12 cellular contexts compared by ENCODE assay signal in the genomic region with DNA sequence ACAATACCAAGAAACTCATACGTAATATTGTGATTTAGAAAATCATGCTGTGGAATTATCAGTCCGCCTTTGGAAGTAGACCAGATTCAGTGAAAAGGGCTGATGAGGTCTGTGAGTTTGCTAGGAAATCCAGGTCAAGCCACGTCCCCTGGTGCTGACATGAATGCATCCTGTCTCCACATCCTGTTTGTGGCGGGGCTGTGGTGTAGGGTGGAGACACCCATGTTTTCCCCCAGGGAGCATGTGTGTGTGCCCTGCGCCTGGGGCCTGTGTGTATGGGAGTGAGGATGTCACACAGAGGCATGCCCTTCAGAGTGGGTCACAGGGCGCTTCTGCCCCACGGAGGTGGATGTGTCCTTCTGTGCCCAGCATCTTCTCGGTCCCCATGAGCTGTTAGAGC.
DNase-seq lines count a peak whose midpoint lies in the region; ATAC-seq and TF ChIP-seq lines count a peak whose summit lies in the region.
"Had no signal": no experiment of that assay in that cellular context is flagged by ENCODE, and none has a peak within 500 bp of the region (broad histone marks: within the 10 kb centered on the region; RNA-seq: fewer than 3 reads in every experiment).

No MANE protein-coding gene starts in this region.

- POLR2A ChIA-PET in activated CD4-positive, alpha-beta T cell treated with anti-CD3 and anti-CD28 coated beads, Interleukin-2, amount 10 ng/mL, durations not matched to agents 7 days and 5 days (lab: Charles Lee), result no interaction called here
- POLR2A ChIA-PET in activated CD4-positive, alpha-beta memory T cell treated with anti-CD3 and anti-CD28 coated beads for 36 hours (lab: Charles Lee), result no interaction called here

- no peaks in the 10 kb centered on the region for H3K9me3 Mint-ChIP-seq in activated CD4-positive, alpha-beta T cell treated with anti-CD3 and anti-CD28 coated beads, Interleukin-2, amount 10 ng/mL, durations not matched to agents 7 days and 5 days
- no peaks in the 10 kb centered on the region for H3K9me3 Mint-ChIP-seq in activated CD4-positive, alpha-beta memory T cell treated with anti-CD3 and anti-CD28 coated beads for 36 hours
- H3K9me3 Mint-ChIP-seq: naive thymus-derived CD4-positive, alpha-beta T cell had no signal

- H3K27me3 ChIP-seq in parathyroid adenoma (ENCODE audit: control insufficient read depth, insufficient read depth, low read length), result no peaks in the 10 kb centered on the region

- no peak overlapping the region for H3K9ac ChIP-seq in parathyroid adenoma

- peak; percentile 72 for DNase-seq in activated CD4-positive, alpha-beta T cell treated with anti-CD3 and anti-CD28 coated beads, Interleukin-2, amount 10 ng/mL, durations not matched to agents 7 days and 5 days
- no peak for DNase-seq in activated CD4-positive, alpha-beta T cell treated with anti-CD3 and anti-CD28 coated beads for 4 hours
- peak; percentile 73 for DNase-seq in activated CD4-positive, alpha-beta memory T cell treated with anti-CD3 and anti-CD28 coated beads for 36 hours
- no peak for DNase-seq in NCI-H1694 treated with DMSO at 0.1 percent for 48 hours (lab: John Stamatoyannopoulos, UW)
- DNase-seq in mucosa of descending colon, result no peak
- DNase-seq: NCI-H1048, T1000 had no signal

- peak overlapping the region; percentile 19 for H3K27ac ChIP-seq in parathyroid adenoma
- H3K27ac ChIP-seq: thoracic aorta had no signal

- H3K4me3 ChIP-seq in parathyroid adenoma (ENCODE audit: low read depth, low read length), result no peak overlapping the region
- no peak overlapping the region for H3K4me3 ChIP-seq in mucosa of descending colon
- H3K4me3 ChIP-seq: thoracic aorta had no signal

- ATAC-seq in HG02642 (IDR thresholded peaks at IDR 0.05; ENCODE audit: poor library complexity, unreplicated experiment) (peak; percentile 61), GM18858 (IDR thresholded peaks at IDR 0.05; ENCODE audit: unreplicated experiment) (no peak), mucosa of descending colon (no peak)
- ATAC-seq: naive thymus-derived CD4-positive, alpha-beta T cell had no signal

- intact Hi-C loops in activated CD4-positive, alpha-beta memory T cell treated with anti-CD3 and anti-CD28 coated beads for 36 hours (cut with micrococcal nuclease), result loop anchor here (1.0 kb wide), 1 partner anchor 10 kb away; no protein-coding TSS in a partner anchor
- intact Hi-C loops in mucosa of descending colon (cut with DNase I, micrococcal nuclease), result no loop called here

- H3K4me2 ChIP-seq in parathyroid adenoma (ENCODE audit: low read length), result no peak overlapping the region

- H3K27ac Mint-ChIP-seq in activated CD4-positive, alpha-beta T cell treated with anti-CD3 and anti-CD28 coated beads, Interleukin-2, amount 10 ng/mL, durations not matched to agents 7 days and 5 days, result peak overlapping the region; percentile 50
- no peak overlapping the region for H3K27ac Mint-ChIP-seq in activated CD4-positive, alpha-beta memory T cell treated with anti-CD3 and anti-CD28 coated beads for 36 hours

- H3K36me3 ChIP-seq in parathyroid adenoma (ENCODE audit: control insufficient read depth, insufficient read depth, low read length), result no peaks in the 10 kb centered on the region
- no peaks in the 10 kb centered on the region for H3K36me3 ChIP-seq in mucosa of descending colon (ENCODE audit: low read depth)
- H3K36me3 ChIP-seq: thoracic aorta had no signal

- H3K4me1 ChIP-seq in parathyroid adenoma, result no peaks in the 10 kb centered on the region
- no peaks in the 10 kb centered on the region for H3K4me1 ChIP-seq in mucosa of descending colon (ENCODE audit: low read depth)

- no peak overlapping the region for H3K4me3 Mint-ChIP-seq in activated CD4-positive, alpha-beta T cell treated with anti-CD3 and anti-CD28 coated beads, Interleukin-2, amount 10 ng/mL, durations not matched to agents 7 days and 5 days
- H3K4me3 Mint-ChIP-seq in activated CD4-positive, alpha-beta memory T cell treated with anti-CD3 and anti-CD28 coated beads for 36 hours, result no peak overlapping the region

- H2AFZ ChIP-seq in parathyroid adenoma, result no peak overlapping the region

- peaks cover 41% of the 10 kb centered on the region for H3K27me3 Mint-ChIP-seq in activated CD4-positive, alpha-beta T cell treated with anti-CD3 and anti-CD28 coated beads, Interleukin-2, amount 10 ng/mL, durations not matched to agents 7 days and 5 days
- peaks cover 2% of the 10 kb centered on the region for H3K27me3 Mint-ChIP-seq in activated CD4-positive, alpha-beta memory T cell treated with anti-CD3 and anti-CD28 coated beads for 36 hours

- H3K79me2 ChIP-seq in parathyroid adenoma, result no peaks in the 10 kb centered on the region

- H3K4me1 Mint-ChIP-seq in activated CD4-positive, alpha-beta T cell treated with anti-CD3 and anti-CD28 coated beads, Interleukin-2, amount 10 ng/mL, durations not matched to agents 7 days and 5 days, result peaks cover 38% of the 10 kb centered on the region
- H3K4me1 Mint-ChIP-seq in activated CD4-positive, alpha-beta memory T cell treated with anti-CD3 and anti-CD28 coated beads for 36 hours (ENCODE audit: low read depth), result peaks cover 13% of the 10 kb centered on the region

- TF ChIP-seq CTCF in parathyroid adenoma (IDR thresholded peaks at IDR 0.05), result no peak
- TF ChIP-seq CTCF in mucosa of descending colon (IDR thresholded peaks at IDR 0.05), result no peak

- H3K36me3 Mint-ChIP-seq in activated CD4-positive, alpha-beta T cell treated with anti-CD3 and anti-CD28 coated beads, Interleukin-2, amount 10 ng/mL, durations not matched to agents 7 days and 5 days (ENCODE audit: low read depth), result no peaks in the 10 kb centered on the region
- H3K36me3 Mint-ChIP-seq in activated CD4-positive, alpha-beta memory T cell treated with anti-CD3 and anti-CD28 coated beads for 36 hours, result no peaks in the 10 kb centered on the region
- H3K36me3 Mint-ChIP-seq: naive thymus-derived CD4-positive, alpha-beta T cell had no signal

- H3K9me3 ChIP-seq in parathyroid adenoma (ENCODE audit: control insufficient read depth, low read length) (no peaks in the 10 kb centered on the region), mucosa of descending colon (no peaks in the 10 kb centered on the region)
- H3K9me3 ChIP-seq: thoracic aorta had no signal

- CTCF ChIA-PET in activated CD4-positive, alpha-beta T cell treated with anti-CD3 and anti-CD28 coated beads, Interleukin-2, amount 10 ng/mL, durations not matched to agents 7 days and 5 days (lab: Charles Lee), result interaction anchor here (0.8 kb wide), 1 partner anchor 156 kb away, joined by 3 read pairs; no protein-coding TSS in a partner anchor
- CTCF ChIA-PET in activated CD4-positive, alpha-beta memory T cell treated with anti-CD3 and anti-CD28 coated beads for 36 hours (lab: Charles Lee), result interaction anchor here (0.6 to 1.4 kb wide), 2 partner anchors 12 to 295 kb away, joined by 5 read pairs; a partner anchor contains a TSS

Comparison
In these comparisons a context has a peak if more than half of its experiments do, and no peak if none do; other contexts are left out.
1. DNase-seq: peak in activated CD4-positive, alpha-beta T cell treated with anti-CD3 and anti-CD28 coated beads, Interleukin-2, amount 10 ng/mL, durations not matched to agents 7 days and 5 days (single experiment) and activated CD4-positive, alpha-beta memory T cell treated with anti-CD3 and anti-CD28 coated beads for 36 hours (single experiment); none in activated CD4-positive, alpha-beta T cell treated with anti-CD3 and anti-CD28 coated beads for 4 hours (0 of 2), NCI-H1694 treated with DMSO at 0.1 percent for 48 hours (single experiment) and mucosa of descending colon (0 of 3).